18 cellular contexts compared by ENCODE assay signal in the genomic region with DNA sequence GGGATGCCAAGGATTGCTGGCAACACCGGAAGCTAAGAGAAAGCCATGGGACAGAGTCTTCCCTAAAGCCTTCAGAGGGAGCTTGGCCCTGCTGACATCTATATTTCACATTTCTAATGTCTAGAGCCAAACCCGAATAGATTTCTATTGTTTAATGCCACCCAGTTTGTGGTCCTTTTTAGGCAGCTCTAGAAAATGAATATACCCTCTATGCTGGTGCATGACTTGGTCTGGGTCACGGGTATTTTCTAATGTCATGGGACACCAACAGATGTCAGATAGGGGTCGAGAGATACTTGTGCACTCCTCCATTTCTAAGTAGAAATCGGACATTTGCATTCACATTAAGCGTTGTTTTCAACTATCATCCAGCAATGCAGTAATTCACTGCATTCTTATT. TPM values are rescaled to one million over a fixed set of nuclear protein-coding genes. Genes with fewer than 3 reads are reported as not detected.
A peak's percentile ranks its signal among the peaks of the same experiment; 100 is the strongest.
DNase-seq lines count a peak whose midpoint lies in the region; TF ChIP-seq lines count a peak whose summit lies in the region.
"Had no signal": no experiment of that assay in that cellular context is flagged by ENCODE, and none has a peak within 500 bp of the region (broad histone marks: within the 10 kb centered on the region; RNA-seq: fewer than 3 reads in every experiment).

No MANE protein-coding gene starts in this region.

- no TSS peak for BruUV-seq in mammary epithelial cell (replicated peaks; lab: Mats Ljungman, UMichigan)

- intact Hi-C loops in breast epithelium (cut with DNase I; ENCODE audit: low total_unique reads) (no loop called here), mammary epithelial cell (cut with micrococcal nuclease) (no loop called here), vagina (cut with DNase I) (no loop called here), testis (cut with DNase I; ENCODE audit: low total_unique reads) (no loop called here)

- no peak overlapping the region for H3K27ac Mint-ChIP-seq in H9
- H3K27ac Mint-ChIP-seq: CD14-positive monocyte; CD4-positive, alpha-beta memory T cell; GM23338; HFFc6; IgD-negative memory B cell had no signal

- H3T11ph ChIP-seq in H9 (ENCODE audit: low read length): no peak overlapping the region

- H4K8ac ChIP-seq in H9 (replicated peaks; ENCODE audit: insufficient read length, low read depth, low read length): no peak overlapping the region

- H3K27me3 ChIP-seq in breast epithelium: no peaks in the 10 kb centered on the region
- no peaks in the 10 kb centered on the region for H3K27me3 ChIP-seq in mammary epithelial cell (ENCODE audit: insufficient read depth, low read length)
- H3K27me3 ChIP-seq in vagina: no peaks in the 10 kb centered on the region
- H3K27me3 ChIP-seq in H9 (ENCODE audit: insufficient read depth, low read length): no peaks in the 10 kb centered on the region
- no peaks in the 10 kb centered on the region for H3K27me3 ChIP-seq in testis

- no peak overlapping the region for H3K18ac ChIP-seq in H9 (ENCODE audit: insufficient read length, low read depth, low read length)

- H3K4me3 ChIP-seq in breast epithelium: no peak overlapping the region
- no peak overlapping the region for H3K4me3 ChIP-seq in mammary epithelial cell (replicated peaks in 1 of 3; ENCODE audit: insufficient read depth in 1 of 3, low read depth in 2 of 3, low read length in 3 of 3)
- H3K4me3 ChIP-seq in vagina: no peak overlapping the region
- no peak overlapping the region for H3K4me3 ChIP-seq in testis
- H3K4me3 ChIP-seq: GM23338 had no signal

- H2BK120ac ChIP-seq in H9 (ENCODE audit: low read depth, low read length, poor library complexity, severe bottlenecking): no peak overlapping the region

- H2BK5ac ChIP-seq in H9 (ENCODE audit: insufficient read length, low read length): no peak overlapping the region

- DNase-seq in breast epithelium (ENCODE audit: low spot score in 2 of 2) (no peak), mammary epithelial cell (no peak), SK-MEL-5 (ENCODE audit: low read depth, low spot score) (peak; percentile 65), foreskin melanocyte (peak; percentile 59), vagina (ENCODE audit: extremely low spot score in 2 of 2) (no peak), H9 (no peak), NOMO-1 treated with dmso at 0.1 percent for 144 hours (lab: John Stamatoyannopoulos, UW; ENCODE audit: unreplicated experiment) (no peak), testis (no peak)
- DNase-seq: AML-193; Calu3; CD4-positive, alpha-beta memory T cell; DMS79 treated with DMSO at 0.1 percent for 48 hours; GF-D8; HFFc6; KBM-7 had no signal

- H3K4me1 ChIP-seq in breast epithelium (no peaks in the 10 kb centered on the region), mammary epithelial cell (ENCODE audit: insufficient read depth, low read length) (no peaks in the 10 kb centered on the region), vagina (peaks cover 13% of the 10 kb centered on the region), H9 (ENCODE audit: insufficient read depth, low read length) (peaks cover 5% of the 10 kb centered on the region; the same call in 1 of the 2 replicates), testis (no peaks in the 10 kb centered on the region)

- peaks cover 0 to 4% of the 10 kb centered on the region in 2 experiments; a peak in 2 of 5 replicates for H3K9me3 Mint-ChIP-seq in H9
- H3K9me3 Mint-ChIP-seq: CD4-positive, alpha-beta memory T cell; IgD-negative memory B cell had no signal

- no peaks in the 10 kb centered on the region for H4K20me1 ChIP-seq in mammary epithelial cell (ENCODE audit: insufficient read depth, low read length)
- H4K20me1 ChIP-seq in H9 (ENCODE audit: control insufficient read depth, insufficient read depth, insufficient read length): no peaks in the 10 kb centered on the region

- no peak overlapping the region for H3K4ac ChIP-seq in H9 (ENCODE audit: low read depth, low read length)

- no peak overlapping the region for H3K4me3 Mint-ChIP-seq in H9
- H3K4me3 Mint-ChIP-seq: CD14-positive monocyte; CD4-positive, alpha-beta memory T cell; GM23338; HFFc6; IgD-negative memory B cell had no signal

- H3K9ac ChIP-seq in mammary epithelial cell (ENCODE audit: insufficient read depth, low read length): no peak overlapping the region
- H3K9ac ChIP-seq in H9 (ENCODE audit: extremely low read depth, insufficient read length, low read length): no peak overlapping the region

- TF ChIP-seq CTCF in breast epithelium (IDR thresholded peaks at IDR 0.05): no peak
- TF ChIP-seq CTCF in mammary epithelial cell (conservative IDR thresholded peaks at IDR 0.05 in 1 of 2, IDR thresholded peaks at IDR 0.05 in 1 of 2; ENCODE audit: extremely low read depth in 1 of 2, insufficient read depth in 1 of 2, low read depth in 1 of 2, low read length in 2 of 2): no peak
- TF ChIP-seq CTCF in vagina (IDR thresholded peaks at IDR 0.05): no peak
- no peak for TF ChIP-seq CTCF in H9 (conservative IDR thresholded peaks at IDR 0.05)
- no peak for TF ChIP-seq CTCF in testis (IDR thresholded peaks at IDR 0.05)

- no peak overlapping the region for H2BK20ac ChIP-seq in H9 (ENCODE audit: low read depth, low read length, poor library complexity, severe bottlenecking)

- H3K23me2 ChIP-seq in H9 (ENCODE audit: insufficient read length, low read depth, low read length, poor library complexity, severe bottlenecking): no peaks in the 10 kb centered on the region

- TF ChIP-seq POLR2A in breast epithelium (IDR thresholded peaks at IDR 0.05) (no peak), vagina (IDR thresholded peaks at IDR 0.05) (no peak), testis (IDR thresholded peaks at IDR 0.05) (no peak)

- H2AK5ac ChIP-seq in H9 (ENCODE audit: insufficient read length, low read length): no peak overlapping the region

- H3K27me3 Mint-ChIP-seq in H9 (ENCODE audit: low read depth): no peaks in the 10 kb centered on the region
- H3K27me3 Mint-ChIP-seq: CD4-positive, alpha-beta memory T cell had no signal

- H3K79me2 ChIP-seq in mammary epithelial cell (ENCODE audit: insufficient read depth, low read length) (no peaks in the 10 kb centered on the region), H9 (ENCODE audit: insufficient read depth, low read length) (no peaks in the 10 kb centered on the region)

- H4K5ac ChIP-seq in H9 (ENCODE audit: insufficient read length, low read depth, low read length): no peak overlapping the region

- H3K23ac ChIP-seq in H9 (ENCODE audit: insufficient read length, low read depth, low read length): no peak overlapping the region

- H4K91ac ChIP-seq in H9 (ENCODE audit: insufficient read length, low read depth, low read length): no peak overlapping the region

- dilution Hi-C loops in mammary epithelial cell (cut with HindIII; ENCODE audit: low sequenced_read_pairs): no loop called here

- WGBS in mammary epithelial cell (ENCODE audit: low coverage, missing lambda C conversion rate): 66% methylated on average over 6 of the region's 6 CpGs
- no CpG with 5 or more reads among the region's 6 CpGs for WGBS in H9 (ENCODE audit: extremely low coverage, insufficient read length, low lambda C conversion rate)
- WGBS in testis, 2 donors: 88 to 89% methylated on average over 6 of the region's 6 CpGs

- no peak overlapping the region for H3K4me2 ChIP-seq in mammary epithelial cell (ENCODE audit: insufficient read depth, low read depth, low read length)
- H3K4me2 ChIP-seq in H9 (ENCODE audit: insufficient read depth, insufficient read length, low read length): no peak overlapping the region
- H3K4me2 ChIP-seq: GM23338 had no signal

- no peak overlapping the region for H2BK15ac ChIP-seq in H9 (ENCODE audit: low read depth, low read length)

- H3K4me1 Mint-ChIP-seq in H9: peaks cover 5 to 9% of the 10 kb centered on the region in 2 experiments
- H3K4me1 Mint-ChIP-seq: CD14-positive monocyte; CD4-positive, alpha-beta memory T cell had no signal

- H2BK12ac ChIP-seq in H9 (ENCODE audit: insufficient read length, low read depth, low read length): no peak overlapping the region

- no peaks in the 10 kb centered on the region for H3K9me3 ChIP-seq in breast epithelium
- H3K9me3 ChIP-seq in mammary epithelial cell (replicated peaks; ENCODE audit: insufficient read depth, low read length): no peaks in the 10 kb centered on the region
- H3K9me3 ChIP-seq in vagina: no peaks in the 10 kb centered on the region
- no peaks in the 10 kb centered on the region for H3K9me3 ChIP-seq in H9 (ENCODE audit: control insufficient read depth, low read depth, low read length)
- H3K9me3 ChIP-seq in testis: no peaks in the 10 kb centered on the region

- H3K56ac ChIP-seq in H9 (ENCODE audit: insufficient read length, low read depth, low read length): no peak overlapping the region

- no peak overlapping the region for H3K14ac ChIP-seq in H9 (ENCODE audit: insufficient read depth, low read length)

- peaks cover 0 to 4% (median 0%) of the 10 kb centered on the region in 3 experiments; a peak in 1 of 7 replicates for H3K36me3 Mint-ChIP-seq in H9 (ENCODE audit: insufficient read depth in 1 of 3, low read depth in 3 of 3)
- H3K36me3 Mint-ChIP-seq: CD14-positive monocyte; CD4-positive, alpha-beta memory T cell had no signal

- no peak overlapping the region for H2AFZ ChIP-seq in mammary epithelial cell (ENCODE audit: low read depth, low read length)
- H2AFZ ChIP-seq in H9 (ENCODE audit: low read length): no peak overlapping the region
- H2AFZ ChIP-seq: GM23338 had no signal

- H3K36me3 ChIP-seq in breast epithelium: no peaks in the 10 kb centered on the region
- H3K36me3 ChIP-seq in mammary epithelial cell (ENCODE audit: insufficient read depth, low read length): no peaks in the 10 kb centered on the region
- no peaks in the 10 kb centered on the region for H3K36me3 ChIP-seq in vagina
- H3K36me3 ChIP-seq in testis (ENCODE audit: low read depth, missing control alignments): no peaks in the 10 kb centered on the region

- CTCF ChIA-PET in mammary epithelial cell (lab: Charles Lee; ENCODE audit: low non-redundant PET): no interaction called here

- H3K27ac ChIP-seq in breast epithelium (peak overlapping the region; percentile 1 to 70), mammary epithelial cell (ENCODE audit: insufficient read depth, low read depth, low read length) (no peak overlapping the region), vagina (peak overlapping the region; percentile 47), H9 (ENCODE audit: insufficient read length, low read depth, low read length) (no peak overlapping the region), testis (no peak overlapping the region)

- H3K79me1 ChIP-seq in H9 (ENCODE audit: insufficient read depth, low read depth, low read length, poor library complexity, severe bottlenecking): no peaks in the 10 kb centered on the region

- in situ Hi-C loops in mammary epithelial cell (cut with MboI; ENCODE audit: low sequenced_read_pairs in 2 of 2): no loop called here
- in situ Hi-C loops in SK-MEL-5 (cut with HindIII; ENCODE audit: low pct_unique_long_range_greater_than_20kb, low sequenced_read_pairs): no loop called here

RNA-seq across cellular contexts. Expression of a gene that starts 37.0 kb away (rescaled TPM):
- total RNA-seq in breast epithelium (10 to 100 TPM; 18.2 to 71.0 (median 48.8) TPM), mammary epithelial cell (10 to 100 TPM; 22.3 to 64.8 TPM), vagina (11.5 TPM), H9 (2021) (108 and 112 TPM in 2 replicates), testis (10 to 100 TPM; 42.9 to 43.9 TPM)
- polyA plus RNA-seq in mammary epithelial cell (6.2 TPM), testis (ENCODE audit: insufficient read depth, low read depth, low replicate concordance) (16.1 TPM)
- polyA minus RNA-seq in mammary epithelial cell: 9.2 TPM
- total RNA-seq in SK-MEL-5 (2014; rRNA removed; shearing (Covaris generic)): 25.8 and 28.4 TPM in 2 replicates
- polyA plus RNA-seq in SK-MEL-5 (2015; cell fraction: cytosol; rRNA removed): 22.1 and 27.9 TPM in 2 replicates
- polyA plus RNA-seq in SK-MEL-5 (2015; cell fraction: nucleus; rRNA removed): 24.7 and 26.6 TPM in 2 replicates

Comparison
In these comparisons a context has a peak if more than half of its experiments do, and no peak if none do; other contexts are left out.
1. H3K27ac ChIP-seq: peak in breast epithelium (2 of 2) and vagina (single experiment); none in mammary epithelial cell (single experiment), H9 (single experiment) and testis (0 of 2).
2. DNase-seq: peak in SK-MEL-5 (single experiment) and foreskin melanocyte (single experiment); none in breast epithelium (0 of 2), mammary epithelial cell (single experiment), vagina (0 of 2), H9 (single experiment), NOMO-1 treated with dmso at 0.1 percent for 144 hours (single experiment) and testis (single experiment).